Comparison of ENCODE assay signal across 1 cellular context in the genomic region with DNA sequence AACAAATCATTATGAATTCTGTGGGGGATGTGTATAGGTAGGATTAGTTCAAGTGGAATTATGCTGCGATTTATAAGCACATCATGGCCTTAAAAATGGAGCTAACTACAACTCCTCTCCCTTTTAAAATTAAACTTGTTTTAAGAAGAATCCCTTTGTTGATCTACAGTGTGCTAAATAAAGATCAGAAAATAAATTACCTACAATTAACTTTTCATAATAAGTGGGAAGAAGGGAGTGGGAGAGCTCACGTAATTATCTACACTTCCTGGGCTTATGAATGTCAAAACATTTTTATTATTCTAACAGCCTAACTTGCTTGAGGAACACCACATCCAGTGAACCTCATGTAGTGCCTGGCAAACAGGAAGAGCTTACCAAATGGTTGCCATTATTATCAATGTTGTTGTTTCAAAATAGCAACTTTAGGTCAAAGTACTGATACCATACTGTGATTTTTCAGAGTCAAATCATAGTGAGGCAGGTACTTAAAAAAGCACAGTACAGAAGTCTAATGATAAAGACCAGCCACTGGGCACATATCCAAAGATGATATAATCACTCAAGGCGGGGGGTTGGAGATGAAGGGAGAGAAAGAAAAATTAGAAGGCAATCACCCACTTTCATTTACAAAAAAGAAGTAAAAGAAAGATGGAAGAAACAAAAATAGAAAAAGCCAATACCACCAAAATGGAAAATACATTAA.
TF ChIP-seq lines count a peak whose summit lies in the region.

No MANE protein-coding gene starts in this region.

TF ChIP-seq in K562, 482 proteins besides CTCF, POLR2A, EP300 and RAD21 (continued from another document):
- TF ChIP-seq NFIC (IDR thresholded peaks at IDR 0.05) = peak; percentile 44; the same call in 1 of the 2 replicates
